21 cellular contexts compared by ENCODE assay signal in the genomic region with DNA sequence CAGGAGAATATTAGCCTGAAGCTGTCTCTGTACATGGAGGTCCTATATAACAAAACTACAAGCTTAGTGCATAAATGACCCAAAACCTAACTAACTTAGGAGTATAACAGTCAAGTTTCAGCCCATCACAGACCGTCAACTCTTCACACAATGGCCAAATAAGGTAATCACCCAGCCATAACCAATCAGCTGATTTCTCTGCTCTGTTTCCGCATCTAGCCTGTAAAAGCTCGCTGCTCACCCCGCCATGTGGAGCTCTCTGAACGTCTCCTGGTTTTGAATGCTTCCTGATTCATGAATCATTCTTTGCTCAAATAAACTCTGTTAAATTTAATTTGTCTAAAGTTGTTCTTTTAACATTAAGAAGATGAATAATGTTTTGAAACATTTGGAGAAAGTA.
DNase-seq lines count a peak whose midpoint lies in the region; ATAC-seq and TF ChIP-seq lines count a peak whose summit lies in the region.
"Had no signal": no experiment of that assay in that cellular context is flagged by ENCODE, and none has a peak within 500 bp of the region (broad histone marks: within the 10 kb centered on the region; RNA-seq: fewer than 3 reads in every experiment).

No MANE protein-coding gene starts in this region.

- H3K18ac ChIP-seq in neuronal stem cell (ENCODE audit: low read length), result no peak overlapping the region

- H3K9me3 ChIP-seq in neuronal stem cell (replicated peaks in 1 of 2; ENCODE audit: control insufficient read depth in 2 of 2, insufficient read depth in 1 of 2, low read depth in 1 of 2, low read length in 2 of 2) (no peaks in the 10 kb centered on the region), BE2C (no peaks in the 10 kb centered on the region), SJCRH30 (replicated peaks) (no peaks in the 10 kb centered on the region)
- H3K9me3 ChIP-seq: upper lobe of left lung had no signal

- peak; percentile 42 for ATAC-seq in HG03432 (IDR thresholded peaks at IDR 0.05; ENCODE audit: unreplicated experiment)
- ATAC-seq: activated naive CD8-positive, alpha-beta T cell treated with anti-CD3 and anti-CD28 coated beads, Interleukin-2, amount 50 U/mL, for 24 hours; stimulated activated naive B cell treated with anti-CD40 and anti-IgM and Interleukin-4, amounts not matched to agents 10 μg/mL and 1 μg/mL and 100 μg/mL, for 72 hours had no signal

- H3K4me1 ChIP-seq in neuronal stem cell (ENCODE audit: control insufficient read depth in 2 of 2, insufficient read depth in 1 of 2, low read depth in 1 of 2, low read length in 2 of 2) (no peaks in the 10 kb centered on the region), BE2C (no peaks in the 10 kb centered on the region), SJCRH30 (no peaks in the 10 kb centered on the region)
- H3K4me1 ChIP-seq: upper lobe of left lung had no signal

- H3K79me1 ChIP-seq in neuronal stem cell (ENCODE audit: low read depth, low read length), result no peaks in the 10 kb centered on the region

- no peak overlapping the region for H3K23ac ChIP-seq in neuronal stem cell (ENCODE audit: low read depth, low read length, poor library complexity)

- H3K36me3 ChIP-seq in neuronal stem cell (replicated peaks in 1 of 2; ENCODE audit: control insufficient read depth in 2 of 2, insufficient read depth in 2 of 2, low read length in 2 of 2) (no peaks in the 10 kb centered on the region), BE2C (no peaks in the 10 kb centered on the region), SJCRH30 (no peaks in the 10 kb centered on the region)
- H3K36me3 ChIP-seq: upper lobe of left lung had no signal

- no peaks in the 10 kb centered on the region for H3K27me3 ChIP-seq in neuronal stem cell (ENCODE audit: control insufficient read depth in 3 of 3, insufficient read depth in 3 of 3, low read depth in 1 of 3, low read length in 3 of 3)
- no peaks in the 10 kb centered on the region for H3K27me3 ChIP-seq in BE2C
- no peaks in the 10 kb centered on the region for H3K27me3 ChIP-seq in SJCRH30
- H3K27me3 ChIP-seq: upper lobe of left lung had no signal

- peak; percentile 6 for DNase-seq in SK-N-DZ (ENCODE audit: low spot score)
- DNase-seq in fibroblast of mammary gland (ENCODE audit: low read depth), result peak; percentile 1
- DNase-seq in neuronal stem cell (ENCODE audit: low spot score), result no peak
- DNase-seq in BE2C, result no peak
- DNase-seq in NCI-H748 (lab: John Stamatoyannopoulos, UW; ENCODE audit: unreplicated experiment), result no peak
- no peak for DNase-seq in NCI-H526 treated with DMSO at 0.1 percent for 48 hours (lab: John Stamatoyannopoulos, UW)
- DNase-seq in SJCRH30, result no peak
- DNase-seq: ACHN; activated CD4-positive, alpha-beta T cell treated with anti-CD3 and anti-CD28 coated beads, Interleukin-2, amount 50 U/mL, for 48 hours; activated CD4-positive, CD25-positive, alpha-beta regulatory T cell treated with anti-CD3 and anti-CD28 coated beads, Interleukin-2, amount 50 U/mL, for 72 hours; activated naive CD4-positive, alpha-beta T cell; activated naive CD8-positive, alpha-beta T cell treated with anti-CD3 and anti-CD28 coated beads, Interleukin-2, amount 50 U/mL, for 24 hours; kidney; naive B cell; NCI-H1436 treated with DMSO at 0.1 percent for 48 hours; NCI-H82; occipital lobe; stimulated activated naive B cell treated with anti-CD40 and anti-IgM and Interleukin-4, amounts not matched to agents 10 μg/mL and 1 μg/mL and 100 μg/mL, for 72 hours; upper lobe of left lung had no signal

- H2AK5ac ChIP-seq in neuronal stem cell (ENCODE audit: low read depth, low read length), result no peak overlapping the region

- H3K4ac ChIP-seq in neuronal stem cell (ENCODE audit: low read length), result no peak overlapping the region

- H2BK12ac ChIP-seq in neuronal stem cell (ENCODE audit: low read length), result no peak overlapping the region

- no peak overlapping the region for H2BK120ac ChIP-seq in neuronal stem cell (ENCODE audit: low read depth, low read length)

- H4K8ac ChIP-seq in neuronal stem cell (ENCODE audit: low read depth, low read length), result no peak overlapping the region

- no peak overlapping the region for H3K27ac ChIP-seq in neuronal stem cell (replicated peaks; ENCODE audit: low read length)
- H3K27ac ChIP-seq in SJCRH30, result no peak overlapping the region
- H3K27ac ChIP-seq: RWPE1, upper lobe of left lung had no signal

- H2BK5ac ChIP-seq in neuronal stem cell (ENCODE audit: low read length), result no peak overlapping the region

- H3K14ac ChIP-seq in neuronal stem cell (ENCODE audit: low read length), result no peak overlapping the region

- H4K91ac ChIP-seq in neuronal stem cell (ENCODE audit: low read depth, low read length, poor library complexity), result no peak overlapping the region

- TF ChIP-seq CTCF in fibroblast of mammary gland (conservative IDR thresholded peaks at IDR 0.05; ENCODE audit: control insufficient read depth, insufficient read depth, low read depth, low read length) (no peak), BE2C (IDR thresholded peaks at IDR 0.05; ENCODE audit: low read depth, low read length) (no peak)

- H3K4me3 ChIP-seq in fibroblast of mammary gland (ENCODE audit: control insufficient read depth, low read depth, low read length), result no peak overlapping the region
- H3K4me3 ChIP-seq in neuronal stem cell (ENCODE audit: low read length in 2 of 2), result no peak overlapping the region
- H3K4me3 ChIP-seq in BE2C (ENCODE audit: low read depth, low read length), result no peak overlapping the region
- no peak overlapping the region for H3K4me3 ChIP-seq in SJCRH30
- H3K4me3 ChIP-seq: upper lobe of left lung had no signal

- WGBS in neuronal stem cell (ENCODE audit: extremely low coverage in 2 of 2, insufficient read length in 2 of 2, insufficient replicate concordance in 1 of 2), 2 donors, result no CpG with 5 or more reads among the region's 5 CpGs

- H3K9ac ChIP-seq in neuronal stem cell (ENCODE audit: low read depth, low read length, poor library complexity), result no peak overlapping the region

- H3K4me2 ChIP-seq in neuronal stem cell (ENCODE audit: insufficient read depth, low read length, poor library complexity, severe bottlenecking), result no peak overlapping the region

- peak overlapping the region; percentile 7 for H2AFZ ChIP-seq in neuronal stem cell (ENCODE audit: low read length)

- no peak overlapping the region for H2BK15ac ChIP-seq in neuronal stem cell (ENCODE audit: low read length)

Comparison
In these comparisons a context has a peak if more than half of its experiments do, and no peak if none do; other contexts are left out.
1. DNase-seq: peak in SK-N-DZ (single experiment) and fibroblast of mammary gland (single experiment); none in neuronal stem cell (single experiment), BE2C (single experiment), NCI-H748 (single experiment), NCI-H526 treated with DMSO at 0.1 percent for 48 hours (single experiment) and SJCRH30 (0 of 2).